ENCODE assay signal across 23 cellular contexts in genomic region chr12:52335598-52336262, GRCh38. TPM values are rescaled to one million over a fixed set of nuclear protein-coding genes. Genes with fewer than 3 reads are reported as not detected.
DNase-seq lines count a peak whose midpoint lies in the region; ATAC-seq, FAIRE-seq and TF ChIP-seq lines count a peak whose summit lies in the region.
"Had no signal": no experiment of that assay in that cellular context is flagged by ENCODE, and none has a peak within 500 bp of the region (broad histone marks: within the 10 kb centered on the region; RNA-seq: fewer than 3 reads in every experiment).

No MANE protein-coding gene starts in this region.

- no peak overlapping the region for H3K4me3 Mint-ChIP-seq in HFFc6
- H3K4me3 Mint-ChIP-seq: CD8-positive, alpha-beta memory T cell had no signal

- FAIRE-seq in A549 (lab: Jason Lieb, UNC), result no peak
- FAIRE-seq: endothelial cell of umbilical vein had no signal

- peak in 1 of 2 experiments; percentile 50 for DNase-seq in A549 (ENCODE audit: low read depth in 1 of 2, low spot score in 1 of 2)
- peak; percentile 84 for DNase-seq in DMS79 treated with DMSO at 0.1 percent for 48 hours (lab: John Stamatoyannopoulos, UW)
- peak; percentile 76 for DNase-seq in NCI-H226
- peak; percentile 41 for DNase-seq in colonic mucosa
- no peak for DNase-seq in HFFc6
- DNase-seq in osteoblast (ENCODE audit: insufficient read length, low spot score, missing footprints), result no peak
- DNase-seq in left ventricle myocardium inferior, result no peak
- DNase-seq in NCI-H2107 treated with DMSO at 0.1 percent for 48 hours (lab: John Stamatoyannopoulos, UW; ENCODE audit: unreplicated experiment), result no peak
- DNase-seq: activated CD4-positive, alpha-beta T cell treated with anti-CD3 and anti-CD28 coated beads for 48 hours; activated CD8-positive, alpha-beta memory T cell treated with anti-CD3 and anti-CD28 coated beads, Interleukin-2, amount 50 U/mL, for 48 hours; activated naive CD4-positive, alpha-beta T cell treated with Interleukin-2 at 50 U/mL for 16 hours; cortex of kidney; foreskin melanocyte; left ventricle myocardium superior; NCI-H1048; NCI-H524; OCI-M1; ovary; stimulated activated CD4-positive, alpha-beta T cell treated with anti-CD3 and anti-CD28 coated beads, Interleukin-4, amount 100 ng/mL, for 1 hour had no signal

- H3K9ac ChIP-seq in colonic mucosa (ENCODE audit: low read depth in 2 of 2, low read length in 2 of 2), result no peak overlapping the region

- TF ChIP-seq CTCF in A549 (IDR thresholded peaks at IDR 0.05) (no peak), colonic mucosa (IDR thresholded peaks at IDR 0.05) (no peak), HFFc6 (IDR thresholded peaks at IDR 0.05) (no peak), osteoblast (IDR thresholded peaks at IDR 0.05; ENCODE audit: extremely low read depth, low read depth, low read length) (no peak), left ventricle myocardium inferior (IDR thresholded peaks at IDR 0.05; ENCODE audit: borderline replicate concordance) (no peak)

- no peak overlapping the region for H2AFZ ChIP-seq in osteoblast (ENCODE audit: low read length)

- H3K4me3 ChIP-seq in A549 (no peak overlapping the region), colonic mucosa (no peak overlapping the region), osteoblast (ENCODE audit: insufficient read depth, low read length) (no peak overlapping the region), left ventricle myocardium inferior (no peak overlapping the region)
- H3K4me3 ChIP-seq: ovary, suprapubic skin had no signal

- no peaks in the 10 kb centered on the region for H4K20me1 ChIP-seq in osteoblast (ENCODE audit: insufficient read depth, low read length)

- H3K27me3 ChIP-seq in colonic mucosa, result no peaks in the 10 kb centered on the region
- H3K27me3 ChIP-seq in osteoblast (ENCODE audit: insufficient read depth, low read length), result peaks cover 20% of the 10 kb centered on the region
- peaks cover 42% of the 10 kb centered on the region for H3K27me3 ChIP-seq in left ventricle myocardium inferior (ENCODE audit: low read depth)
- H3K27me3 ChIP-seq: ovary, suprapubic skin had no signal

- peaks cover 4% of the 10 kb centered on the region; the same call in 1 of the 2 replicates for H3K9me3 Mint-ChIP-seq in HFFc6

- POLR2A ChIA-PET in A549 (lab: Yijun Ruan, JAX), result interaction anchor here (1.2 kb wide), 1 partner anchor 57 kb away, joined by 3 read pairs; no protein-coding TSS in a partner anchor

- no peaks in the 10 kb centered on the region for H3K36me3 Mint-ChIP-seq in HFFc6 (ENCODE audit: low read depth)

- H3K27ac Mint-ChIP-seq in HFFc6, result no peak overlapping the region
- H3K27ac Mint-ChIP-seq: CD8-positive, alpha-beta memory T cell had no signal

- no peak for TF ChIP-seq RAD21 in A549 (conservative IDR thresholded peaks at IDR 0.05 in 1 of 2, IDR thresholded peaks at IDR 0.05 in 1 of 2)

- 83% methylated on average over 4 of the region's 4 CpGs for WGBS in A549 (ENCODE audit: missing lambda C conversion rate)

- H3K27me3 Mint-ChIP-seq in HFFc6 (ENCODE audit: insufficient read depth), result peaks cover 34% of the 10 kb centered on the region

- CTCF ChIA-PET in A549 (lab: Yijun Ruan, JAX), result interaction anchor here (1.5 to 3.0 kb wide), 5 partner anchors 9 to 544 kb away, joined by 3 to 27 read pairs (median 5); no protein-coding TSS in a partner anchor

- H3K4me1 ChIP-seq in A549 (peaks cover 21% of the 10 kb centered on the region), colonic mucosa (no peaks in the 10 kb centered on the region), osteoblast (ENCODE audit: insufficient read depth, low read length) (no peaks in the 10 kb centered on the region), left ventricle myocardium inferior (no peaks in the 10 kb centered on the region)

- ATAC-seq in A549, result peak; percentile 20 to 26; a peak in 3 of 6 replicates
- ATAC-seq: left ventricle myocardium superior had no signal

- peak overlapping the region; percentile 8; the same call in 1 of the 3 replicates for H3K4me2 ChIP-seq in A549
- no peak overlapping the region for H3K4me2 ChIP-seq in osteoblast (ENCODE audit: insufficient read depth, low read length)

- peaks cover 8% of the 10 kb centered on the region; the same call in 1 of the 2 replicates for H3K4me1 Mint-ChIP-seq in HFFc6 (ENCODE audit: low read depth)
- H3K4me1 Mint-ChIP-seq: CD8-positive, alpha-beta memory T cell had no signal

- TF ChIP-seq POLR2A in A549 (IDR thresholded peaks at IDR 0.05; ENCODE audit: low read length), result no peak

- 0 out of 5 replicates have a peak, but pooled peaks of 1 of the 2 experiments have one; percentile 26 for TF ChIP-seq EP300 in A549 (IDR thresholded peaks at IDR 0.05)

- intact Hi-C loops in colonic mucosa (cut with DNase I), result no loop called here
- intact Hi-C loops in left ventricle myocardium inferior (cut with micrococcal nuclease), result no loop called here

- H3K79me2 ChIP-seq in osteoblast (ENCODE audit: insufficient read depth, low read length), result no peaks in the 10 kb centered on the region

- H3K9me3 ChIP-seq in A549, result no peaks in the 10 kb centered on the region; the same call in 2 of the 3 replicates
- H3K9me3 ChIP-seq in colonic mucosa, result no peaks in the 10 kb centered on the region
- H3K9me3 ChIP-seq in osteoblast (ENCODE audit: low read depth, low read length), result peaks cover 3% of the 10 kb centered on the region
- peaks cover 29% of the 10 kb centered on the region for H3K9me3 ChIP-seq in left ventricle myocardium inferior (replicated peaks)
- H3K9me3 ChIP-seq: suprapubic skin had no signal

- H3K36me3 ChIP-seq in colonic mucosa (no peaks in the 10 kb centered on the region), osteoblast (ENCODE audit: insufficient read depth, low read length) (no peaks in the 10 kb centered on the region), left ventricle myocardium inferior (no peaks in the 10 kb centered on the region)
- H3K36me3 ChIP-seq: ovary, suprapubic skin had no signal

- H3K27ac ChIP-seq in A549 (peak overlapping the region; percentile 35 to 65; a peak in 4 of 6 replicates), colonic mucosa (no peak overlapping the region), osteoblast (ENCODE audit: low read depth, low read length) (no peak overlapping the region), left ventricle myocardium inferior (replicated peaks) (no peak overlapping the region)
- H3K27ac ChIP-seq: ovary, suprapubic skin had no signal

TF ChIP-seq in A549, 52 proteins besides CTCF, POLR2A, EP300 and RAD21:
- no peak for TF ChIP-seq POLR2AphosphoS2 (conservative IDR thresholded peaks at IDR 0.05; ENCODE audit: low read length)
- TF ChIP-seq GATA3 (IDR thresholded peaks at IDR 0.05; ENCODE audit: borderline replicate concordance), result peak; percentile 38; the same call in 1 of the 2 replicates

RNA-seq across cellular contexts. Expression of gene KRT83, which starts 14.5 kb away (rescaled TPM):
- polyA plus RNA-seq in A549 (2011; rRNA removed) (11.6 and 20.4 TPM in 2 replicates), A549 (2017; fragmentation: RNase III; extraction: RNeasy Plus Mini Kit Qiagen cat#74134 plus additional on column Dnase treatment) (43.3 to 52.1 TPM (median 44.8 TPM) in 3 replicates)
- 2.3 TPM in 2 replicates for polyA plus RNA-seq in A549 (2012; cell fraction: cytosol; rRNA removed)
- polyA plus RNA-seq in A549 (2012; cell fraction: nucleus; rRNA removed), result 1.4 and 1.8 TPM in 2 replicates
- polyA minus RNA-seq in A549 (2011; rRNA and poly(A)+ RNA removed), result 3.5 and 4.8 TPM in 2 replicates
- total RNA-seq in colonic mucosa (not detected), osteoblast (not detected in 2 replicates), left ventricle myocardium inferior (not detected)
- not detected for total RNA-seq in HFFc6 (2021; fragmentation: NEBNext Ultra II Directional; extraction: Animal tissue kit (Norgen Biotek cat#: 25700))
- total RNA-seq: CD8-positive, alpha-beta memory T cell; endothelial cell of umbilical vein; left ventricle myocardium superior; ovary; skeletal muscle tissue had no signal
- polyA plus RNA-seq: CD8-positive, alpha-beta memory T cell; endothelial cell of umbilical vein; ovary had no signal

RNA-seq across cellular contexts. Expression of gene KRT85, which starts 31.6 kb away (rescaled TPM):
- polyA plus RNA-seq in A549 (2011; rRNA removed) (0.07 TPM in 1 of 2 replicates, not detected in the other), A549 (2017; fragmentation: RNase III; extraction: RNeasy Plus Mini Kit Qiagen cat#74134 plus additional on column Dnase treatment) (2.9 to 4.8 TPM (median 3.7 TPM) in 3 replicates)
- 0.04 and 0.09 TPM in 2 replicates for polyA plus RNA-seq in A549 (2012; cell fraction: cytosol; rRNA removed)
- polyA plus RNA-seq in A549 (2012; cell fraction: nucleus; rRNA removed), result 0.04 TPM in 2 replicates
- not detected in 2 replicates for polyA minus RNA-seq in A549 (2011; rRNA and poly(A)+ RNA removed)
- total RNA-seq in colonic mucosa (not detected), osteoblast (not detected in 2 replicates), left ventricle myocardium inferior (not detected)
- not detected for total RNA-seq in HFFc6 (2021; fragmentation: NEBNext Ultra II Directional; extraction: Animal tissue kit (Norgen Biotek cat#: 25700))
- total RNA-seq: CD8-positive, alpha-beta memory T cell; endothelial cell of umbilical vein; left ventricle myocardium superior; ovary had no signal
- polyA plus RNA-seq: CD8-positive, alpha-beta memory T cell; endothelial cell of umbilical vein; ovary had no signal

RNA-seq across cellular contexts. Expression of gene KRT81, which starts 44.4 kb away (rescaled TPM):
- polyA plus RNA-seq in A549 (2011; rRNA removed), result 1,799 and 1,935 TPM in 2 replicates
- polyA plus RNA-seq in A549 (2012; cell fraction: cytosol; rRNA removed), result 4,307 and 4,853 TPM in 2 replicates
- 4,173 and 4,472 TPM in 2 replicates for polyA plus RNA-seq in A549 (2012; cell fraction: nucleus; rRNA removed)
- 3,419 to 3,643 TPM (median 3,445 TPM) in 3 replicates for polyA plus RNA-seq in A549 (2017; fragmentation: RNase III; extraction: RNeasy Plus Mini Kit Qiagen cat#74134 plus additional on column Dnase treatment)
- 632 and 835 TPM in 2 replicates for polyA minus RNA-seq in A549 (2011; rRNA and poly(A)+ RNA removed)
- under 1 TPM in 1 of 2 donors, not detected in 1; 0.77 TPM for total RNA-seq in colonic mucosa
- total RNA-seq in HFFc6 (2021; fragmentation: NEBNext Ultra II Directional; extraction: Animal tissue kit (Norgen Biotek cat#: 25700)), result under 1 TPM; 0.34 to 0.84 (median 0.70) TPM
- 0.29 TPM in 1 of 2 replicates, not detected in the other for total RNA-seq in osteoblast
- total RNA-seq in left ventricle myocardium inferior, result not detected
- total RNA-seq: CD8-positive, alpha-beta memory T cell; endothelial cell of umbilical vein; left ventricle myocardium superior; skeletal muscle tissue had no signal
- polyA plus RNA-seq: CD8-positive, alpha-beta memory T cell; endothelial cell of umbilical vein; ovary had no signal

RNA-seq across cellular contexts. Expression of gene KRT84, which starts 49.7 kb away (rescaled TPM):
- polyA plus RNA-seq in A549 (2011; rRNA removed), result not detected in 2 replicates
- 0.01 and 0.03 TPM in 2 replicates for polyA plus RNA-seq in A549 (2012; cell fraction: cytosol; rRNA removed)
- 0.02 and 0.05 TPM in 2 replicates for polyA plus RNA-seq in A549 (2012; cell fraction: nucleus; rRNA removed)
- not detected in 3 replicates for polyA plus RNA-seq in A549 (2017; fragmentation: RNase III; extraction: RNeasy Plus Mini Kit Qiagen cat#74134 plus additional on column Dnase treatment)
- polyA minus RNA-seq in A549 (2011; rRNA and poly(A)+ RNA removed), result not detected in 2 replicates
- not detected for total RNA-seq in colonic mucosa
- not detected for total RNA-seq in HFFc6 (2021; fragmentation: NEBNext Ultra II Directional; extraction: Animal tissue kit (Norgen Biotek cat#: 25700))
- not detected in 2 replicates for total RNA-seq in osteoblast
- not detected for total RNA-seq in left ventricle myocardium inferior
- total RNA-seq: CD8-positive, alpha-beta memory T cell; endothelial cell of umbilical vein; left ventricle myocardium superior; ovary; skeletal muscle tissue had no signal
- polyA plus RNA-seq: CD8-positive, alpha-beta memory T cell; endothelial cell of umbilical vein; ovary had no signal

Comparison
In these comparisons a context has a peak if more than half of its experiments do, and no peak if none do; other contexts are left out.
1. DNase-seq: peak in DMS79 treated with DMSO at 0.1 percent for 48 hours (single experiment), NCI-H226 (single experiment) and colonic mucosa (single experiment); none in HFFc6 (single experiment), osteoblast (single experiment), left ventricle myocardium inferior (single experiment) and NCI-H2107 treated with DMSO at 0.1 percent for 48 hours (single experiment).
2. H3K27ac ChIP-seq: peak in A549 (2 of 2); none in colonic mucosa (single experiment), osteoblast (single experiment) and left ventricle myocardium inferior (single experiment).